ENCODE assay signal across 1 cellular context in the genomic region with DNA sequence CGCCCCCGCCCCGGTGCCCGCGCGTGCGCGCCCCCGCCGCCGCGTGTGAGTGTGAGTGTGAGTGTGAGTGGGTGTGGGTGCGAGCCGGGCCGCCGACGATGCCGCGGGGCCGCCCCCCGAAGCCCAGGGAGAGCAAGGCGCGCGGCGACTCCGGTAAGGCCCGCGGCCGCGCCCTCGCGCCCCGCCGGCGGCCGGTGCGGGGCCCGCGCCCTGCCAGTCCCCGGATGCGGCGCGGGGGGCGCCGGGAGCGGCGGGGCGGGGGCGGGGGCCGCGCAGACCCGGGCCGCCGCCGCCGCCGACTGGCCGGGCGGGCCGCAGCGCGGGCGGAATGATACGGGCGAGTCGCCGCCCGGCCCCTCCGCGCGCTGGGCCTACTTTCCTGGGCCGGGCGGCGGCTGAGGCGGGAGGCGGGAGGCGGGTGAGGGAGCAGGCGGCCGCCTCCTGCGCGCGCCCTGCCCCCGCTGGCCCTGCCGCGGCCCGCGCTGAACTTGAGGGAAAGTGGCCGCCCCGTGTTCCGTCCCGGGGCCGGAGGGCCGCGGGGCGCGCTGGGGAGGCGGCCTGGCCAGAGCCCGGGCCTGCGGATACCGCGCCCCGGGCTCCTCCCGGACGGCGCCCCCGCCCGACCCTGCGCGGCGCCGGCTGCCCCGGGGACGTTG.
A peak's percentile ranks its signal among the peaks of the same experiment; 100 is the strongest.
TF ChIP-seq lines count a peak whose summit lies in the region.

A gene (plus strand): TSS at position 48 of the 656 bp plus-strand sequence. CDS start 51 bp downstream, at position 99.

TF ChIP-seq in HepG2, 621 proteins besides CTCF, POLR2A, EP300 and RAD21 (continued from another document):
- TF ChIP-seq, protein P1, sequence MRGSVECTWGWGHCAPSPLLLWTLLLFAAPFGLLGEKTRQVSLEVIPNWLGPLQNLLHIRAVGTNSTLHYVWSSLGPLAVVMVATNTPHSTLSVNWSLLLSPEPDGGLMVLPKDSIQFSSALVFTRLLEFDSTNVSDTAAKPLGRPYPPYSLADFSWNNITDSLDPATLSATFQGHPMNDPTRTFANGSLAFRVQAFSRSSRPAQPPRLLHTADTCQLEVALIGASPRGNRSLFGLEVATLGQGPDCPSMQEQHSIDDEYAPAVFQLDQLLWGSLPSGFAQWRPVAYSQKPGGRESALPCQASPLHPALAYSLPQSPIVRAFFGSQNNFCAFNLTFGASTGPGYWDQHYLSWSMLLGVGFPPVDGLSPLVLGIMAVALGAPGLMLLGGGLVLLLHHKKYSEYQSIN (CRISPR knock-in tag; IDR thresholded peaks at IDR 0.05; ENCODE audit: borderline replicate concordance) = no peak
- TF ChIP-seq, protein P2, sequence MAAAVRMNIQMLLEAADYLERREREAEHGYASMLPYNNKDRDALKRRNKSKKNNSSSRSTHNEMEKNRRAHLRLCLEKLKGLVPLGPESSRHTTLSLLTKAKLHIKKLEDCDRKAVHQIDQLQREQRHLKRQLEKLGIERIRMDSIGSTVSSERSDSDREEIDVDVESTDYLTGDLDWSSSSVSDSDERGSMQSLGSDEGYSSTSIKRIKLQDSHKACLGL (CRISPR knock-in tag; IDR thresholded peaks at IDR 0.05) = no peak
- TF ChIP-seq, protein P3, sequence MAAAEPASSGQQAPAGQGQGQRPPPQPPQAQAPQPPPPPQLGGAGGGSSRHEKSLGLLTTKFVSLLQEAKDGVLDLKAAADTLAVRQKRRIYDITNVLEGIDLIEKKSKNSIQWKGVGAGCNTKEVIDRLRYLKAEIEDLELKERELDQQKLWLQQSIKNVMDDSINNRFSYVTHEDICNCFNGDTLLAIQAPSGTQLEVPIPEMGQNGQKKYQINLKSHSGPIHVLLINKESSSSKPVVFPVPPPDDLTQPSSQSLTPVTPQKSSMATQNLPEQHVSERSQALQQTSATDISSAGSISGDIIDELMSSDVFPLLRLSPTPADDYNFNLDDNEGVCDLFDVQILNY (CRISPR knock-in tag; conservative IDR thresholded peaks at IDR 0.05) = no peak
- TF ChIP-seq SP140L (CRISPR knock-in tag; IDR thresholded peaks at IDR 0.05; ENCODE audit: borderline replicate concordance) (no peak), GPN1 (CRISPR knock-in tag; IDR thresholded peaks at IDR 0.05; ENCODE audit: borderline replicate concordance) (no peak), ZNF879 (CRISPR knock-in tag; IDR thresholded peaks at IDR 0.05) (no peak), ZNF572 (CRISPR knock-in tag; IDR thresholded peaks at IDR 0.05) (no peak), ZNF678 (CRISPR knock-in tag; IDR thresholded peaks at IDR 0.05) (peak; percentile 69; the same call in 1 of the 2 replicates), ZNF232 (CRISPR knock-in tag; IDR thresholded peaks at IDR 0.05; ENCODE audit: borderline replicate concordance) (no peak), RFXAP (CRISPR knock-in tag; IDR thresholded peaks at IDR 0.05; ENCODE audit: borderline replicate concordance) (no peak), FOXA1 (IDR thresholded peaks at IDR 0.05) (no peak), FOXA1 (CRISPR knock-in tag; IDR thresholded peaks at IDR 0.05) (no peak), CHD2 (IDR thresholded peaks at IDR 0.05; ENCODE audit: low read depth, low read length) (peak; percentile 87)
- TF ChIP-seq, protein P4, sequence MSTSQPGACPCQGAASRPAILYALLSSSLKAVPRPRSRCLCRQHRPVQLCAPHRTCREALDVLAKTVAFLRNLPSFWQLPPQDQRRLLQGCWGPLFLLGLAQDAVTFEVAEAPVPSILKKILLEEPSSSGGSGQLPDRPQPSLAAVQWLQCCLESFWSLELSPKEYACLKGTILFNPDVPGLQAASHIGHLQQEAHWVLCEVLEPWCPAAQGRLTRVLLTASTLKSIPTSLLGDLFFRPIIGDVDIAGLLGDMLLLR (CRISPR knock-in tag; IDR thresholded peaks at IDR 0.05) = no peak
- TF ChIP-seq, protein P5, sequence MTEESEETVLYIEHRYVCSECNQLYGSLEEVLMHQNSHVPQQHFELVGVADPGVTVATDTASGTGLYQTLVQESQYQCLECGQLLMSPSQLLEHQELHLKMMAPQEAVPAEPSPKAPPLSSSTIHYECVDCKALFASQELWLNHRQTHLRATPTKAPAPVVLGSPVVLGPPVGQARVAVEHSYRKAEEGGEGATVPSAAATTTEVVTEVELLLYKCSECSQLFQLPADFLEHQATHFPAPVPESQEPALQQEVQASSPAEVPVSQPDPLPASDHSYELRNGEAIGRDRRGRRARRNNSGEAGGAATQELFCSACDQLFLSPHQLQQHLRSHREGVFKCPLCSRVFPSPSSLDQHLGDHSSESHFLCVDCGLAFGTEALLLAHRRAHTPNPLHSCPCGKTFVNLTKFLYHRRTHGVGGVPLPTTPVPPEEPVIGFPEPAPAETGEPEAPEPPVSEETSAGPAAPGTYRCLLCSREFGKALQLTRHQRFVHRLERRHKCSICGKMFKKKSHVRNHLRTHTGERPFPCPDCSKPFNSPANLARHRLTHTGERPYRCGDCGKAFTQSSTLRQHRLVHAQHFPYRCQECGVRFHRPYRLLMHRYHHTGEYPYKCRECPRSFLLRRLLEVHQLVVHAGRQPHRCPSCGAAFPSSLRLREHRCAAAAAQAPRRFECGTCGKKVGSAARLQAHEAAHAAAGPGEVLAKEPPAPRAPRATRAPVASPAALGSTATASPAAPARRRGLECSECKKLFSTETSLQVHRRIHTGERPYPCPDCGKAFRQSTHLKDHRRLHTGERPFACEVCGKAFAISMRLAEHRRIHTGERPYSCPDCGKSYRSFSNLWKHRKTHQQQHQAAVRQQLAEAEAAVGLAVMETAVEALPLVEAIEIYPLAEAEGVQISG (CRISPR knock-in tag; IDR thresholded peaks at IDR 0.05) = peak; percentile 33; the same call in 1 of the 2 replicates
